In the genomic region with DNA sequence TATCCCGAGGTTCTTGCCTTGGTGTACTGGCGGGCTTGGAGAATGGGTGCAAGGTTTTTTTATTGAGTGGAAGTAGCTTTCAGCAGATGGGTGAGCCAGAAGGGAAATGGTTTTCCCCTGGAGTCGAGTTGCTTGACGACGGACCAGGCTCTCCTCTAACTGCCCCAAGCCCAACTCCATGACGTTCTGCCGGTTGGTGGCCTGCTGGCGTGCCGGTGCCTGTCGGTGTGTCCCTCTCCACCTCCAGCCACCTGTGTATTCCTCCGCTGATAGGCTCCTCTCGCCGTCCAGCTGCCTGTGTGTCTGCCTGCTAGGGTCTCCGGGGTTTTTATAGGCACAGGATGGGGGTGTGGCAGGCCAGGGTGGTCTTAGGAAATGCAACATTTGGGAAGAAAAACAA, we compare ENCODE assay signal across 1 cellular context.
TF ChIP-seq lines count a peak whose summit lies in the region.

No MANE protein-coding gene starts in this region.

TF ChIP-seq in H1, 55 proteins besides CTCF, POLR2A, EP300 and RAD21:
- TF ChIP-seq JUN (IDR thresholded peaks at IDR 0.05; ENCODE audit: low read depth, low read length) (no peak), ATF2 (IDR thresholded peaks at IDR 0.05; ENCODE audit: low read length) (no peak), POU5F1 (IDR thresholded peaks at IDR 0.05; ENCODE audit: low read depth, low read length) (no peak), KDM1A (IDR thresholded peaks at IDR 0.05; ENCODE audit: borderline replicate concordance, low read length) (no peak), MAFK (IDR thresholded peaks at IDR 0.05; ENCODE audit: low read depth, low read length) (no peak)
- TF ChIP-seq, protein P1, sequence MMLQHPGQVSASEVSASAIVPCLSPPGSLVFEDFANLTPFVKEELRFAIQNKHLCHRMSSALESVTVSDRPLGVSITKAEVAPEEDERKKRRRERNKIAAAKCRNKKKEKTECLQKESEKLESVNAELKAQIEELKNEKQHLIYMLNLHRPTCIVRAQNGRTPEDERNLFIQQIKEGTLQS (IDR thresholded peaks at IDR 0.05; ENCODE audit: insufficient read depth, low read depth, low read length), result no peak
- TF ChIP-seq, protein P2, sequence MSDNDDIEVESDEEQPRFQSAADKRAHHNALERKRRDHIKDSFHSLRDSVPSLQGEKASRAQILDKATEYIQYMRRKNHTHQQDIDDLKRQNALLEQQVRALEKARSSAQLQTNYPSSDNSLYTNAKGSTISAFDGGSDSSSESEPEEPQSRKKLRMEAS (IDR thresholded peaks at IDR 0.05), result no peak
TF ChIP-seq in H1: peak in this region for 0.
